Comparison of ENCODE assay signal across 16 cellular contexts in the genomic region with DNA sequence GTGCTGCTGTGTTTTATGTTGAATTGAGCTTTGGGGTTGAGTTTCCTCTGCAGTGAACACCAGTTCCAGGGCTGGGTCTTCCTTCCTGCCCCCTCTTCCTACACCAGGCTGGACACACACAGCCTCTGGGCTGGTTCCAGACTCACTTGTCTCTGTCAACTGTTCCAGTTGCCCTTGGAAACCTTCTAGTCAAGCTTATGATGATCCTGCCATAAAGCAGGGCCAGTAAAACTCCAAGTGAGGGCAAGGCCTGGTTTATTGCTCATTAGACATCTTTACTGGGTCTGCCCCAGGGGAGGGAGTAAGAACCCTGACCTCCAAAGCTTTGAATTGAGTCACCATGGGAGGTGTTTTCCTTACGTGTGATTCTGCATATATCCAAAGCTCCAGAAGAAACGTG.
DNase-seq lines count a peak whose midpoint lies in the region; ATAC-seq, FAIRE-seq and TF ChIP-seq lines count a peak whose summit lies in the region.
"Had no signal": no experiment of that assay in that cellular context is flagged by ENCODE, and none has a peak within 500 bp of the region (broad histone marks: within the 10 kb centered on the region; RNA-seq: fewer than 3 reads in every experiment).

No MANE protein-coding gene starts in this region.

- in situ Hi-C loops in HepG2 (cut with HindIII; ENCODE audit: extremely low pct_ligation_motif_present, low pct_unique_long_range_greater_than_20kb) = no loop called here

- no peak for FAIRE-seq in HepG2 (lab: Jason Lieb, UNC)

- no peaks in the 10 kb centered on the region for H3K79me2 ChIP-seq in HepG2 (ENCODE audit: insufficient read depth, low read length)

- peaks cover 7% of the 10 kb centered on the region for H3K9me3 Mint-ChIP-seq in WTC11

- no peak overlapping the region for H3K27ac Mint-ChIP-seq in WTC11
- H3K27ac Mint-ChIP-seq: naive B cell had no signal

- H3K27me3 ChIP-seq in liver (ENCODE audit: control insufficient read depth in 4 of 4, insufficient read depth in 4 of 4, low read length in 3 of 4) = no peaks in the 10 kb centered on the region
- no peaks in the 10 kb centered on the region for H3K27me3 ChIP-seq in HepG2 (ENCODE audit: control insufficient read depth in 1 of 2, insufficient read depth in 2 of 2, low read length in 2 of 2)
- H3K27me3 ChIP-seq in spleen (replicated peaks in 1 of 7) = no peaks in the 10 kb centered on the region
- H3K27me3 ChIP-seq: SJSA1 had no signal

- DNase-seq in HepG2 (ENCODE audit: low spot score) (no peak), spleen (no peak), WTC11 (ENCODE audit: low spot score) (no peak)
- DNase-seq: activated T-cell treated with anti-CD3 and anti-CD28 coated beads for 4 hours; aorta; naive B cell; NCI-H1048; NCI-H510A; stimulated activated CD8-positive, alpha-beta memory T cell treated with anti-CD3 and anti-CD28 coated beads, Interleukin-4, amount 100 ng/mL, for 48 hours; WERI-Rb-1 had no signal

- H3K4me1 ChIP-seq in liver (ENCODE audit: control insufficient read depth in 4 of 4, insufficient read depth in 4 of 4, low read length in 3 of 4) (no peaks in the 10 kb centered on the region), HepG2 (ENCODE audit: insufficient read depth, low read length) (peaks cover 18% of the 10 kb centered on the region), mesodermal cell (ENCODE audit: control insufficient read depth, insufficient read depth, low read length, poor library complexity, severe bottlenecking) (peaks cover 15% of the 10 kb centered on the region), spleen (peaks cover 0 to 35% (median 8%) of the 10 kb centered on the region in 6 donors)
- H3K4me1 ChIP-seq: SJSA1 had no signal

- peaks cover 12% of the 10 kb centered on the region for H3K36me3 Mint-ChIP-seq in WTC11
- H3K36me3 Mint-ChIP-seq: naive B cell had no signal

- H4K20me1 ChIP-seq in HepG2 (ENCODE audit: insufficient read depth, low read length) = no peaks in the 10 kb centered on the region

- BruUV-seq in HepG2 (replicated peaks; lab: Mats Ljungman, UMichigan) = no TSS peak

- intact Hi-C loops in HepG2 (cut with micrococcal nuclease; ENCODE audit: unreplicated experiment) = no loop called here
- intact Hi-C loops in spleen (cut with DNase I; ENCODE audit: low total_unique reads) = no loop called here

- 75% methylated on average over 2 of the region's 2 CpGs for WGBS in liver
- whole genome bisulfite sequencing in HepG2 (ENCODE audit: low lambda C conversion rate) = 100% methylated on average over 2 of the region's 2 CpGs
- WGBS in mesodermal cell (ENCODE audit: insufficient coverage in 2 of 2), 2 experiments = no CpG with 5 or more reads among the region's 2 CpGs
- WGBS in spleen, 5 donors = 61 to 78% (median 67%) methylated on average over 2 of the region's 2 CpGs

- TF ChIP-seq POLR2A in HepG2 (IDR thresholded peaks at IDR 0.05; ENCODE audit: insufficient read depth in 1 of 2, low read depth in 2 of 2, low read length in 2 of 2) (no peak), spleen (IDR thresholded peaks at IDR 0.05) (no peak)

- no peak overlapping the region for H3K9ac ChIP-seq in liver (ENCODE audit: low read depth in 1 of 2, low read length in 2 of 2)
- no peak overlapping the region for H3K9ac ChIP-seq in HepG2 (ENCODE audit: insufficient read depth, low read depth, low read length)

- TF ChIP-seq RAD21 in liver (IDR thresholded peaks at IDR 0.05) (no peak), HepG2 (CRISPR knock-in tag; IDR thresholded peaks at IDR 0.05) (no peak)

- H3K36me3 ChIP-seq in liver (ENCODE audit: control insufficient read depth in 4 of 4, insufficient read depth in 3 of 4, low read depth in 1 of 4, low read length in 3 of 4) (peaks cover 0 to 2% (median 0%) of the 10 kb centered on the region in 4 donors), HepG2 (replicated peaks in 1 of 2; ENCODE audit: control insufficient read depth in 1 of 2, insufficient read depth in 2 of 2, low read length in 2 of 2) (no peaks in the 10 kb centered on the region), mesodermal cell (ENCODE audit: control insufficient read depth, insufficient read depth, low read length) (no peaks in the 10 kb centered on the region), spleen (no peaks in the 10 kb centered on the region)
- H3K36me3 ChIP-seq: SJSA1, WERI-Rb-1 had no signal

- no peak for TF ChIP-seq EP300 in HepG2 (IDR thresholded peaks at IDR 0.05; ENCODE audit: low read depth in 2 of 2, low read length in 2 of 2)
- TF ChIP-seq EP300 in HepG2 (CRISPR knock-in tag; IDR thresholded peaks at IDR 0.05; ENCODE audit: borderline replicate concordance) = no peak

- H3K4me1 Mint-ChIP-seq in WTC11 = peaks cover 33% of the 10 kb centered on the region
- H3K4me1 Mint-ChIP-seq: naive B cell had no signal

- no peaks in the 10 kb centered on the region for H3K27me3 Mint-ChIP-seq in WTC11 (ENCODE audit: low read depth)

- H3K27ac ChIP-seq in liver (ENCODE audit: low read depth in 1 of 2, low read length in 2 of 2) (no peak overlapping the region), HepG2 (ENCODE audit: extremely low read length, insufficient read depth, low read length) (no peak overlapping the region), mesodermal cell (ENCODE audit: low read depth, low read length, severe bottlenecking) (peak overlapping the region; percentile 66), spleen (peak overlapping the region in 1 of 8 donors; percentile 9)
- H3K27ac ChIP-seq: SJSA1, WERI-Rb-1 had no signal

- POLR2A ChIA-PET in HepG2 (lab: Yijun Ruan, JAX) (no interaction called here), WTC11 (lab: Charles Lee) (interaction anchor here (0.6 kb wide), 1 partner anchor 626 kb away, joined by 3 read pairs; no protein-coding TSS in a partner anchor)

- no peak overlapping the region for H3K4me3 Mint-ChIP-seq in WTC11
- H3K4me3 Mint-ChIP-seq: naive B cell had no signal

- TF ChIP-seq CTCF in liver (IDR thresholded peaks at IDR 0.05; ENCODE audit: low read depth, low read length, missing input control) = no peak
- no peak for TF ChIP-seq CTCF in HepG2 (CRISPR knock-in tag; IDR thresholded peaks at IDR 0.05)
- no peak for TF ChIP-seq CTCF in spleen (IDR thresholded peaks at IDR 0.05 in 8 of 11, conservative IDR thresholded peaks at IDR 0.05 in 3 of 11)
- TF ChIP-seq CTCF in WTC11 (IDR thresholded peaks at IDR 0.05) = no peak

- H3K9me3 ChIP-seq in liver (ENCODE audit: control insufficient read depth in 4 of 4, low read length in 3 of 4) = no peaks in the 10 kb centered on the region
- no peaks in the 10 kb centered on the region for H3K9me3 ChIP-seq in HepG2 (ENCODE audit: low read length)
- no peaks in the 10 kb centered on the region for H3K9me3 ChIP-seq in mesodermal cell (ENCODE audit: control insufficient read depth, low read length)
- H3K9me3 ChIP-seq in spleen = no peaks in the 10 kb centered on the region
- H3K9me3 ChIP-seq: SJSA1 had no signal

- no peak overlapping the region for H3K4me2 ChIP-seq in HepG2 (ENCODE audit: low read depth, low read length)

- no peak overlapping the region for H2AFZ ChIP-seq in HepG2 (ENCODE audit: low read length)

- ATAC-seq in HepG2 (no peak), esophagus mucosa (peak; percentile 71), GM18858 (IDR thresholded peaks at IDR 0.05; ENCODE audit: unreplicated experiment) (no peak), HG03354 (IDR thresholded peaks at IDR 0.05; ENCODE audit: poor library complexity, severe bottlenecking, unreplicated experiment) (no peak), WTC11 (no peak)

- CTCF ChIA-PET in HepG2 (lab: Yijun Ruan, JAX; ENCODE audit: low intra/inter-chr PET ratio, low total read pairs) = no interaction called here
- CTCF ChIA-PET in WTC11 (lab: Charles Lee) = interaction anchor here (1.0 to 1.6 kb wide), 3 partner anchors 16 to 75 kb away, joined by 3 to 6 read pairs (median 6); no protein-coding TSS in a partner anchor

- no peak overlapping the region for H3K4me3 ChIP-seq in liver (ENCODE audit: low read depth in 1 of 3, low read length in 3 of 3)
- no peak overlapping the region for H3K4me3 ChIP-seq in HepG2 (replicated peaks in 1 of 3; ENCODE audit: insufficient read depth in 1 of 3, low read depth in 2 of 3, low read length in 3 of 3)
- H3K4me3 ChIP-seq in mesodermal cell (ENCODE audit: extremely low read depth, insufficient read depth, low read length, poor library complexity, severe bottlenecking) = no peak overlapping the region
- H3K4me3 ChIP-seq in spleen = no peak overlapping the region
- H3K4me3 ChIP-seq: SJSA1 had no signal

TF ChIP-seq in liver, 16 proteins besides CTCF, POLR2A, EP300 and RAD21:
- TF ChIP-seq JUND (IDR thresholded peaks at IDR 0.05) (no peak), NR2F2 (IDR thresholded peaks at IDR 0.05) (peak; percentile 63)
TF ChIP-seq in liver: peak in this region for 1.

TF ChIP-seq in HepG2, 621 proteins besides CTCF, POLR2A, EP300 and RAD21 (continues in another document):
- TF ChIP-seq HOXA7 (CRISPR knock-in tag; IDR thresholded peaks at IDR 0.05) (no peak), PLRG1 (conservative IDR thresholded peaks at IDR 0.05) (no peak), ZNF264 (CRISPR knock-in tag; IDR thresholded peaks at IDR 0.05) (no peak)
- TF ChIP-seq, protein P1, sequence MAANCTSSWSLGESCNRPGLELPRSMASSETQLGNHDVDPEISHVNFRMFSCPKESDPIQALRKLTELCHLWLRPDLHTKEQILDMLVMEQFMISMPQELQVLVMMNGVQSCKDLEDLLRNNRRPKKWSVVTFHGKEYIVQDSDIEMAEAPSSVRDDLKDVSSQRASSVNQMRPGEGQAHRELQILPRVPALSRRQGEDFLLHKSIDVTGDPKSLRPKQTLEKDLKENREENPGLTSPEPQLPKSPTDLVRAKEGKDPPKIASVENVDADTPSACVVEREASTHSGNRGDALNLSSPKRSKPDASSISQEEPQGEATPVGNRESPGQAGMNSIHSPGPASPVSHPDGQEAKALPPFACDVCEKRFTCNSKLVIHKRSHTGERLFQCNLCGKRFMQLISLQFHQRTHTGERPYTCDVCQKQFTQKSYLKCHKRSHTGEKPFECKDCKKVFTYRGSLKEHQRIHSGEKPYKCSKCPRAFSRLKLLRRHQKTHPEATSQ (CRISPR knock-in tag; IDR thresholded peaks at IDR 0.05; ENCODE audit: borderline replicate concordance) = no peak

TF ChIP-seq in WTC11, 78 proteins besides CTCF, POLR2A, EP300 and RAD21 (continues in another document):
- TF ChIP-seq NFATC4 (CRISPR knock-in tag; IDR thresholded peaks at IDR 0.05) (no peak), NR3C1 (CRISPR knock-in tag; conservative IDR thresholded peaks at IDR 0.05; ENCODE audit: low read depth) (no peak), ZNF263 (CRISPR knock-in tag; IDR thresholded peaks at IDR 0.05; ENCODE audit: low read depth) (no peak), ATF1 (CRISPR knock-in tag; IDR thresholded peaks at IDR 0.05) (no peak)
- TF ChIP-seq, protein P2, sequence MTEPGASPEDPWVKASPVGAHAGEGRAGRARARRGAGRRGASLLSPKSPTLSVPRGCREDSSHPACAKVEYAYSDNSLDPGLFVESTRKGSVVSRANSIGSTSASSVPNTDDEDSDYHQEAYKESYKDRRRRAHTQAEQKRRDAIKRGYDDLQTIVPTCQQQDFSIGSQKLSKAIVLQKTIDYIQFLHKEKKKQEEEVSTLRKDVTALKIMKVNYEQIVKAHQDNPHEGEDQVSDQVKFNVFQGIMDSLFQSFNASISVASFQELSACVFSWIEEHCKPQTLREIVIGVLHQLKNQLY (CRISPR knock-in tag; IDR thresholded peaks at IDR 0.05) = no peak
